In the genomic region with DNA sequence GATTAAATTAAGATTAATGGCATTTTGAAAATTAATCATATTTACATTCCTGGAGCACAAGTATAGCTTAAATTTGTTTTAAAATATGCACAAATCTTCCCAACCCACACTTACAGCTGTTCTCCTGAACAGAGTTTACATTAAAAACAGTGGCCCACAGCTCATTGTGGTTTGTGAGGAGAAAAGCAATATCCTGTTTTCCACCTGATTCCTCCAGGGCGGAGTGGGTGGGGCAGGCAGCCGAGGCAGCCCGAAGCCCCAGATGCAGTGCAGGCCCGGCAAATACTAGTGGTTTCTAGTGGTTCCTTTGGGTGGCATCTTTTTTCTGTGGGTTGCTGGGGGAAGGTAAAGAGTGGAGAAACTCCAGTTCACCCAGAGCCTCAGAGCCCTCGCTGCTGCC, we compare ENCODE assay signal across 29 cellular contexts.
"Had no signal": no experiment of that assay in that cellular context is flagged by ENCODE, and none has a peak within 500 bp of the region (broad histone marks: within the 10 kb centered on the region; RNA-seq: fewer than 3 reads in every experiment).

No MANE protein-coding gene starts in this region.

- H3K4me3 ChIP-seq: body of pancreas, cardiac muscle cell, colonic mucosa, dorsolateral prefrontal cortex, gastroesophageal sphincter, neural progenitor cell, right atrium auricular region, smooth muscle cell had no signal

- H3K4me1 Mint-ChIP-seq: activated B cell treated with CpG ODN at 0.5 μM for 24 hours; activated CD8-positive, alpha-beta memory T cell treated with anti-CD3 and anti-CD28 coated beads, Interleukin-2, amount 10 ng/mL, durations not matched to agents 7 days and 5 days; memory B cell; natural killer cell; stimulated activated memory B cell treated with anti-CD40 and anti-IgM and Interleukin-4, amounts not matched to agents 10 μg/mL and 1 μg/mL and 100 μg/mL, for 72 hours; stimulated activated naive CD8-positive, alpha-beta T cell treated with anti-CD3 and anti-CD28 coated beads, Interleukin-15, amount 100 ng/mL, for 72 hours had no signal

- H3K9me3 Mint-ChIP-seq: activated B cell treated with CpG ODN at 0.5 μM for 24 hours; memory B cell; natural killer cell; neural progenitor cell; stimulated activated memory B cell treated with anti-CD40 and anti-IgM and Interleukin-4, amounts not matched to agents 10 μg/mL and 1 μg/mL and 100 μg/mL, for 72 hours had no signal

- H3K27ac Mint-ChIP-seq: activated B cell treated with CpG ODN at 0.5 μM for 24 hours; activated CD8-positive, alpha-beta memory T cell treated with anti-CD3 and anti-CD28 coated beads, Interleukin-2, amount 10 ng/mL, durations not matched to agents 7 days and 5 days; activated CD8-positive, alpha-beta T cell treated with anti-CD3 and anti-CD28 coated beads, Interleukin-2, amount 10 ng/mL, durations not matched to agents 7 days and 5 days; activated naive CD8-positive, alpha-beta T cell; memory B cell; natural killer cell; neural progenitor cell; stimulated activated memory B cell treated with anti-CD40 and anti-IgM and Interleukin-4, amounts not matched to agents 10 μg/mL and 1 μg/mL and 100 μg/mL, for 72 hours; stimulated activated naive CD8-positive, alpha-beta T cell treated with anti-CD3 and anti-CD28 coated beads, Interleukin-15, amount 100 ng/mL, for 72 hours; type B pancreatic cell had no signal

- H3K4me3 Mint-ChIP-seq: activated B cell treated with CpG ODN at 0.5 μM for 24 hours; activated CD8-positive, alpha-beta memory T cell treated with anti-CD3 and anti-CD28 coated beads, Interleukin-2, amount 10 ng/mL, durations not matched to agents 7 days and 5 days; activated CD8-positive, alpha-beta T cell treated with anti-CD3 and anti-CD28 coated beads, Interleukin-2, amount 10 ng/mL, durations not matched to agents 7 days and 5 days; activated naive CD8-positive, alpha-beta T cell; memory B cell; natural killer cell; neural progenitor cell; stimulated activated memory B cell treated with anti-CD40 and anti-IgM and Interleukin-4, amounts not matched to agents 10 μg/mL and 1 μg/mL and 100 μg/mL, for 72 hours; stimulated activated naive CD8-positive, alpha-beta T cell treated with anti-CD3 and anti-CD28 coated beads, Interleukin-15, amount 100 ng/mL, for 72 hours; type B pancreatic cell had no signal

- DNase-seq: activated B cell treated with CpG ODN at 0.5 μM for 24 hours; activated CD4-positive, alpha-beta T cell treated with anti-CD3 and anti-CD28 coated beads, Interleukin-2, amount 50 U/mL, for 1 hour; activated CD8-positive, alpha-beta memory T cell treated with anti-CD3 and anti-CD28 coated beads, Interleukin-2, amount 10 ng/mL, durations not matched to agents 7 days and 5 days; activated CD8-positive, alpha-beta T cell treated with anti-CD3 and anti-CD28 coated beads, Interleukin-2, amount 10 ng/mL, durations not matched to agents 7 days and 5 days; activated effector memory CD4-positive, alpha-beta T cell treated with Interleukin-2 at 50 U/mL for 16 hours; activated naive CD4-positive, alpha-beta T cell treated with Interleukin-2 at 50 U/mL for 16 hours; anterior cingulate cortex; body of pancreas; cerebellar nuclear complex; colonic mucosa; dorsolateral prefrontal cortex; effector memory CD4-positive, alpha-beta T cell; hippocampal formation; natural killer cell; stimulated activated CD4-positive, alpha-beta T cell treated with anti-CD3 and anti-CD28 coated beads, Interleukin-1b, Interleukin-23, amount 100 ng/mL, for 48 hours; stimulated activated CD4-positive, alpha-beta T cell treated with anti-CD3 and anti-CD28 coated beads, Interleukin-4, amount 100 ng/mL, for 4 hours; stimulated activated CD8-positive, alpha-beta memory T cell treated with anti-CD3 and anti-CD28 coated beads, Interleukin-4, amount 100 ng/mL, for 48 hours; stimulated activated naive CD8-positive, alpha-beta T cell treated with anti-CD3 and anti-CD28 coated beads, Interleukin-15, amount 100 ng/mL, for 72 hours; substantia nigra; T-helper 2 cell had no signal

- H3K27me3 Mint-ChIP-seq: type B pancreatic cell had no signal

- H3K36me3 Mint-ChIP-seq: activated CD8-positive, alpha-beta memory T cell treated with anti-CD3 and anti-CD28 coated beads, Interleukin-2, amount 10 ng/mL, durations not matched to agents 7 days and 5 days; activated naive CD8-positive, alpha-beta T cell; memory B cell; natural killer cell; neural progenitor cell; stimulated activated memory B cell treated with anti-CD40 and anti-IgM and Interleukin-4, amounts not matched to agents 10 μg/mL and 1 μg/mL and 100 μg/mL, for 72 hours; type B pancreatic cell had no signal
